In the genomic region with DNA sequence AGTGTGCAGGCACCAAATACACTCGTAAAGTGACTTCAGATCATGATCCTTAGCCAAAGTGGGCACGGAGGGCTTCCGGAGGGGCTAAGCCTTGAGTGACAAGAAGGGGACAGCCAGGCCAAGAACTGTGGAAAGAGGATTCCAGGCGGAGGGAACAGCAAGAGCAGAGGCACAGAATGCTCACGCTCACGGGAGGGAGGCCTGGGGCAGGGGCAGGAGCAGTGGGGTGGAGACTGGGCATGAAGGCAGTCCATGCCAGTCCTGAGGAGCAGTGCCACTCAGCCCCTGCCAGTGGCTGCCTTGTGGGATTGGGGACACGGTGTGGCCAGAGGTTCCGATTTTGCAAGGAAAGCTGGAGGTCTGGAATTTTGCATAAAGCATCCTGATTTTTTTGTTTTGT, we compare ENCODE assay signal across 35 cellular contexts. TPM values are rescaled to one million over a fixed set of nuclear protein-coding genes. Genes with fewer than 3 reads are reported as not detected.
"Had no signal": no experiment of that assay in that cellular context is flagged by ENCODE, and none has a peak within 500 bp of the region (broad histone marks: within the 10 kb centered on the region; RNA-seq: fewer than 3 reads in every experiment).

No MANE protein-coding gene starts in this region.

- H3K27ac ChIP-seq: esophagus squamous epithelium, heart left ventricle, hepatocyte, left lung, neutrophil, pancreas, psoas muscle, skin epidermis, spleen, transverse colon had no signal

- H3K9me3 ChIP-seq: esophagus squamous epithelium, heart left ventricle, left lung, neutrophil, pancreas, psoas muscle, spleen, transverse colon had no signal

- H3K36me3 ChIP-seq: esophagus squamous epithelium, heart left ventricle, left lung, neutrophil, pancreas, spleen, transverse colon had no signal

- ATAC-seq: effector memory CD8-positive, alpha-beta T cell; heart left ventricle; left cardiac atrium; left lung; naive thymus-derived CD4-positive, alpha-beta T cell; pancreas; psoas muscle; right cardiac atrium; stimulated activated memory B cell treated with anti-CD40 and anti-IgM and Interleukin-4, amounts not matched to agents 10 μg/mL and 1 μg/mL and 100 μg/mL, for 72 hours had no signal

- H3K4me2 ChIP-seq: hepatocyte had no signal

- H3K27me3 ChIP-seq: pancreas had no signal

- H3K79me2 ChIP-seq: hepatocyte had no signal

- H3K4me3 Mint-ChIP-seq: effector memory CD8-positive, alpha-beta T cell; nephron progenitor cell; stimulated activated memory B cell treated with anti-CD40 and anti-IgM and Interleukin-4, amounts not matched to agents 10 μg/mL and 1 μg/mL and 100 μg/mL, for 72 hours; stimulated activated naive CD8-positive, alpha-beta T cell treated with anti-CD3 and anti-CD28 coated beads, Interleukin-15, Interleukin-2, amounts not matched to agents 100 ng/mL and 50 ng/mL, for 24 hours had no signal

- H3K27ac Mint-ChIP-seq: effector memory CD8-positive, alpha-beta T cell; nephron progenitor cell; stimulated activated memory B cell treated with anti-CD40 and anti-IgM and Interleukin-4, amounts not matched to agents 10 μg/mL and 1 μg/mL and 100 μg/mL, for 72 hours; stimulated activated naive CD8-positive, alpha-beta T cell treated with anti-CD3 and anti-CD28 coated beads, Interleukin-15, Interleukin-2, amounts not matched to agents 100 ng/mL and 50 ng/mL, for 24 hours had no signal

- H3K4me3 ChIP-seq: esophagus squamous epithelium, heart left ventricle, hepatocyte, left lung, pancreas, psoas muscle, skin epidermis, spleen, transverse colon had no signal

- H3K9me3 Mint-ChIP-seq: effector memory CD8-positive, alpha-beta T cell; nephron progenitor cell; stimulated activated memory B cell treated with anti-CD40 and anti-IgM and Interleukin-4, amounts not matched to agents 10 μg/mL and 1 μg/mL and 100 μg/mL, for 72 hours; stimulated activated naive CD8-positive, alpha-beta T cell treated with anti-CD3 and anti-CD28 coated beads, Interleukin-15, Interleukin-2, amounts not matched to agents 100 ng/mL and 50 ng/mL, for 24 hours had no signal

- H2AFZ ChIP-seq: hepatocyte had no signal

- DNase-seq: caudate nucleus; cerebellar nuclear complex; cortex of kidney; effector memory CD8-positive, alpha-beta T cell; erythroblast; esophagus squamous epithelium; heart left ventricle; left cardiac atrium; mesenchymal stem cell; midbrain; naive thymus-derived CD4-positive, alpha-beta T cell; nephron progenitor cell; psoas muscle; right cardiac atrium; spleen; stimulated activated CD4-positive, alpha-beta T cell treated with anti-CD3 and anti-CD28 coated beads, Interleukin-4, amount 100 ng/mL, for 4 hours; transverse colon had no signal

RNA-seq across cellular contexts. Expression of a gene that starts 36.0 kb away (rescaled TPM):
- total RNA-seq: dermis microvascular lymphatic vessel endothelial cell; esophagus squamous epithelium; frontal cortex; glomerular endothelial cell; heart left ventricle; hepatocyte; kidney epithelial cell; left cardiac atrium; left lung; lower leg skin; lung microvascular endothelial cell; mucosa of gallbladder; naive thymus-derived CD4-positive, alpha-beta T cell; omental fat pad; pancreas; psoas muscle; renal cortical epithelial cell; right cardiac atrium; spleen; transverse colon; urinary bladder had no signal
- polyA plus RNA-seq: heart left ventricle; hepatocyte; naive thymus-derived CD4-positive, alpha-beta T cell; pancreas; psoas muscle; right cardiac atrium; spleen; thymus; urinary bladder had no signal
